30 cellular contexts compared by ENCODE assay signal in genomic region chr12:68063900-68064590, GRCh38.
"Had no signal": no experiment of that assay in that cellular context is flagged by ENCODE, and none has a peak within 500 bp of the region (broad histone marks: within the 10 kb centered on the region; RNA-seq: fewer than 3 reads in every experiment).

No MANE protein-coding gene starts in this region.

- H3K27me3 ChIP-seq: brain microvascular endothelial cell, dorsolateral prefrontal cortex had no signal

- H3K27ac ChIP-seq: brain microvascular endothelial cell, coronary artery, dorsolateral prefrontal cortex, WERI-Rb-1 had no signal

- DNase-seq: activated B cell treated with CpG ODN at 0.5 μM for 24 hours; activated CD4-positive, alpha-beta T cell treated with anti-CD3 and anti-CD28 coated beads for 48 hours; activated CD4-positive, alpha-beta T cell treated with anti-CD3 and anti-CD28 coated beads, Interleukin-2, amount 50 U/mL, for 1 hour; activated CD4-positive, alpha-beta T cell treated with anti-CD3 and anti-CD28 coated beads, Interleukin-2, amount 50 U/mL, for 48 hours; activated CD8-positive, alpha-beta memory T cell treated with anti-CD3 and anti-CD28 coated beads for 24 hours; activated CD8-positive, alpha-beta T cell treated with anti-CD3 and anti-CD28 coated beads for 36 hours; activated effector memory CD4-positive, alpha-beta T cell treated with Interleukin-2 at 50 U/mL for 16 hours; activated gamma-delta T cell treated with Interleukin-2 at 50 U/mL for 16 hours; activated naive CD4-positive, alpha-beta T cell treated with anti-CD3 and anti-CD28 coated beads, Interleukin-2, amount 50 U/mL, for 16 hours; activated naive CD4-positive, alpha-beta T cell treated with Interleukin-2 at 50 U/mL for 16 hours; activated T-cell treated with anti-CD3 and anti-CD28 coated beads, Interleukin-2, amount 50 U/mL, for 4 hours; amniotic stem cell; anterior cingulate cortex; brain microvascular endothelial cell; dorsolateral prefrontal cortex; effector memory CD4-positive, alpha-beta T cell; endodermal cell; foreskin fibroblast; glutamatergic neuron; T-helper 1 cell; T-helper 17 cell; T1000; WERI-Rb-1 had no signal

- FAIRE-seq: astrocyte, bronchial epithelial cell, frontal cortex had no signal

- ATAC-seq: activated CD4-positive, CD25-positive, alpha-beta regulatory T cell treated with anti-CD3 and anti-CD28 coated beads, Interleukin-2, amount 50 U/mL, for 24 hours; activated CD8-positive, alpha-beta T cell treated with anti-CD3 and anti-CD28 coated beads for 36 hours; activated T-cell treated with anti-CD3 and anti-CD28 coated beads, Interleukin-2, amount 50 U/mL, for 4 hours; activated T-helper 17 cell treated with anti-CD3 and anti-CD28 coated beads, Interleukin-2, amount 50 U/mL, for 72 hours; esophagus mucosa; T-helper 17 cell had no signal

- H3K4me3 ChIP-seq: coronary artery, dorsolateral prefrontal cortex had no signal

- H3K36me3 ChIP-seq: brain microvascular endothelial cell, WERI-Rb-1 had no signal
